ENCODE assay signal across 9 cellular contexts in the genomic region with DNA sequence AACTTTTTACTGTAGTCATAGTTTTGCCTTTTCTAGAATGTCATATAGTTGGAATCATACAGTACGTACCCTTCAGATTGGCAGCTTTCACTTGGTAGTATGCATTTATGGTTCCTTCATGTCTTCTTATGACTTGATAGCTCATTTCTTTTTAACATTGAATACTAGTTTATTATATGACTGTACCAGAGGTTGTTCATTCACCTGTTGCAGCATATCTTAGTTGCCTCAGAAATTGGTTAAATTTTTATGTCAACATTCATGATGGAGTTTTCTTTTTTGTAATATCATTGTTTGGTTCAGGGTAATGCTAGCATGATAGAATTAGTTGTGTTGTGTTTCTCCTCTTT.
DNase-seq lines count a peak whose midpoint lies in the region; ATAC-seq and TF ChIP-seq lines count a peak whose summit lies in the region.
"Had no signal": no experiment of that assay in that cellular context is flagged by ENCODE, and none has a peak within 500 bp of the region (broad histone marks: within the 10 kb centered on the region; RNA-seq: fewer than 3 reads in every experiment).

No MANE protein-coding gene starts in this region.

- H3K4me2 ChIP-seq in mesenchymal stem cell (ENCODE audit: low read length, poor library complexity, severe bottlenecking): no peak overlapping the region

- H3K4me3 Mint-ChIP-seq in activated T-helper 2 cell treated with anti-CD3 and anti-CD28 coated beads, Interferon-gamma antibody, Interleukin-2, Interleukin-4, amounts not matched to agents 10 μg/mL and 5 μg/mL and 100 μg/mL, durations not matched to agents 14 hours and 24 hours and 36 hours (ENCODE audit: low read depth): peak overlapping the region; percentile 70

- no peak overlapping the region for H4K91ac ChIP-seq in mesenchymal stem cell (ENCODE audit: low read length)

- DNase-seq in right atrium auricular region (ENCODE audit: low spot score) (no peak), Right ventricle myocardium inferior (ENCODE audit: missing footprints) (no peak), mesenchymal stem cell (no peak), head of caudate nucleus (no peak)
- no peak for DNase-seq in activated T-helper 2 cell treated with anti-CD3 and anti-CD28 coated beads, Interferon-gamma antibody, Interleukin-2, Interleukin-4, amounts not matched to agents 10 μg/mL and 5 μg/mL and 100 μg/mL, durations not matched to agents 14 hours and 24 hours and 36 hours (ENCODE audit: low spot score)
- DNase-seq: OCI-M1 had no signal

- no peak overlapping the region for H3K4ac ChIP-seq in mesenchymal stem cell (ENCODE audit: low read depth in 1 of 2, low read length in 2 of 2)

- no peaks in the 10 kb centered on the region for H3K79me1 ChIP-seq in mesenchymal stem cell (replicated peaks; ENCODE audit: low read length, poor library complexity, severe bottlenecking)

- no peak overlapping the region for H3K14ac ChIP-seq in mesenchymal stem cell (ENCODE audit: low read length in 2 of 2)

- H3K9ac ChIP-seq in mesenchymal stem cell (ENCODE audit: low read length): peak overlapping the region; percentile 43

- no peak overlapping the region for H2AFZ ChIP-seq in mesenchymal stem cell (ENCODE audit: low read depth, low read length)

- H3K18ac ChIP-seq in mesenchymal stem cell (ENCODE audit: low read depth in 1 of 2, low read length in 2 of 2): no peak overlapping the region

- no peaks in the 10 kb centered on the region for H3K9me3 Mint-ChIP-seq in activated T-helper 2 cell treated with anti-CD3 and anti-CD28 coated beads, Interferon-gamma antibody, Interleukin-2, Interleukin-4, amounts not matched to agents 10 μg/mL and 5 μg/mL and 100 μg/mL, durations not matched to agents 14 hours and 24 hours and 36 hours

- H2BK120ac ChIP-seq in mesenchymal stem cell (ENCODE audit: low read depth, low read length): no peak overlapping the region

- H3K36me3 Mint-ChIP-seq in activated T-helper 2 cell treated with anti-CD3 and anti-CD28 coated beads, Interferon-gamma antibody, Interleukin-2, Interleukin-4, amounts not matched to agents 10 μg/mL and 5 μg/mL and 100 μg/mL, durations not matched to agents 14 hours and 24 hours and 36 hours (ENCODE audit: low read depth): no peaks in the 10 kb centered on the region

- H3K4me1 ChIP-seq in right atrium auricular region (no peaks in the 10 kb centered on the region), mesenchymal stem cell (ENCODE audit: control insufficient read depth, insufficient read depth, low read depth, low read length) (no peaks in the 10 kb centered on the region), urinary bladder (ENCODE audit: insufficient read depth) (no peaks in the 10 kb centered on the region)

- no peak overlapping the region for H2BK15ac ChIP-seq in mesenchymal stem cell (ENCODE audit: low read depth, poor library complexity, severe bottlenecking)

- 100% methylated on average over 1 of the region's 1 CpG for WGBS in mesenchymal stem cell
- WGBS in urinary bladder: 84% methylated on average over 1 of the region's 1 CpG

- H2BK12ac ChIP-seq in mesenchymal stem cell (ENCODE audit: low read length in 2 of 2): no peak overlapping the region

- no peak for TF ChIP-seq CTCF in right atrium auricular region (IDR thresholded peaks at IDR 0.05)

- H3K9me3 ChIP-seq in right atrium auricular region (no peaks in the 10 kb centered on the region), mesenchymal stem cell (ENCODE audit: control insufficient read depth, low read length) (no peaks in the 10 kb centered on the region)

- H3K27ac Mint-ChIP-seq in activated T-helper 2 cell treated with anti-CD3 and anti-CD28 coated beads, Interferon-gamma antibody, Interleukin-2, Interleukin-4, amounts not matched to agents 10 μg/mL and 5 μg/mL and 100 μg/mL, durations not matched to agents 14 hours and 24 hours and 36 hours: no peak overlapping the region

- no peak overlapping the region for H4K8ac ChIP-seq in mesenchymal stem cell (ENCODE audit: low read length)

- no peaks in the 10 kb centered on the region for H3K27me3 ChIP-seq in right atrium auricular region
- H3K27me3 ChIP-seq in mesenchymal stem cell (ENCODE audit: control insufficient read depth in 1 of 2, insufficient read depth in 1 of 2, low read length in 2 of 2): no peaks in the 10 kb centered on the region

- peak overlapping the region; percentile 29 to 45 for H3K4me3 ChIP-seq in right atrium auricular region
- peak overlapping the region in 1 of 2 experiments; percentile 71 for H3K4me3 ChIP-seq in mesenchymal stem cell (ENCODE audit: insufficient read depth in 1 of 2, low read depth in 1 of 2, low read length in 2 of 2)
- peak overlapping the region; percentile 22 for H3K4me3 ChIP-seq in urinary bladder (ENCODE audit: low read depth, low read length)

- peaks cover 39% of the 10 kb centered on the region for H3K27me3 Mint-ChIP-seq in activated T-helper 2 cell treated with anti-CD3 and anti-CD28 coated beads, Interferon-gamma antibody, Interleukin-2, Interleukin-4, amounts not matched to agents 10 μg/mL and 5 μg/mL and 100 μg/mL, durations not matched to agents 14 hours and 24 hours and 36 hours (ENCODE audit: low read depth)

- no peak overlapping the region for H3K27ac ChIP-seq in right atrium auricular region
- H3K27ac ChIP-seq in mesenchymal stem cell (ENCODE audit: low read length, poor library complexity, severe bottlenecking): no peak overlapping the region
- no peak overlapping the region for H3K27ac ChIP-seq in urinary bladder (ENCODE audit: low read depth)

- no peak overlapping the region for H2BK5ac ChIP-seq in mesenchymal stem cell (ENCODE audit: low read depth, low read length, poor library complexity, severe bottlenecking)

- intact Hi-C loops in Right ventricle myocardium inferior (cut with DNase I): no loop called here
- intact Hi-C loops in activated T-helper 2 cell treated with anti-CD3 and anti-CD28 coated beads, Interferon-gamma antibody, Interleukin-2, Interleukin-4, amounts not matched to agents 10 μg/mL and 5 μg/mL and 100 μg/mL, durations not matched to agents 14 hours and 24 hours and 36 hours (cut with micrococcal nuclease): no loop called here
- intact Hi-C loops in head of caudate nucleus (cut with DNase I): no loop called here

- H3K36me3 ChIP-seq in right atrium auricular region: no peaks in the 10 kb centered on the region
- no peaks in the 10 kb centered on the region for H3K36me3 ChIP-seq in mesenchymal stem cell (ENCODE audit: control insufficient read depth in 1 of 2, insufficient read depth in 2 of 2, low read depth in 1 of 2, low read length in 2 of 2)
- no peaks in the 10 kb centered on the region for H3K36me3 ChIP-seq in urinary bladder (ENCODE audit: insufficient read depth)

- peaks cover 7% of the 10 kb centered on the region for H3K4me1 Mint-ChIP-seq in activated T-helper 2 cell treated with anti-CD3 and anti-CD28 coated beads, Interferon-gamma antibody, Interleukin-2, Interleukin-4, amounts not matched to agents 10 μg/mL and 5 μg/mL and 100 μg/mL, durations not matched to agents 14 hours and 24 hours and 36 hours (ENCODE audit: low read depth)

- H3K23ac ChIP-seq in mesenchymal stem cell (ENCODE audit: low read length in 2 of 2): no peak overlapping the region

- no peak overlapping the region for H2AK5ac ChIP-seq in mesenchymal stem cell (ENCODE audit: low read length, severe bottlenecking)

- ATAC-seq in Right ventricle myocardium inferior: no peak
- ATAC-seq in GM19023 (IDR thresholded peaks at IDR 0.05; ENCODE audit: unreplicated experiment): no peak
- ATAC-seq in GM21786 (IDR thresholded peaks at IDR 0.05; ENCODE audit: unreplicated experiment): no peak
